Comparison of ENCODE assay signal across 21 cellular contexts in the genomic region with DNA sequence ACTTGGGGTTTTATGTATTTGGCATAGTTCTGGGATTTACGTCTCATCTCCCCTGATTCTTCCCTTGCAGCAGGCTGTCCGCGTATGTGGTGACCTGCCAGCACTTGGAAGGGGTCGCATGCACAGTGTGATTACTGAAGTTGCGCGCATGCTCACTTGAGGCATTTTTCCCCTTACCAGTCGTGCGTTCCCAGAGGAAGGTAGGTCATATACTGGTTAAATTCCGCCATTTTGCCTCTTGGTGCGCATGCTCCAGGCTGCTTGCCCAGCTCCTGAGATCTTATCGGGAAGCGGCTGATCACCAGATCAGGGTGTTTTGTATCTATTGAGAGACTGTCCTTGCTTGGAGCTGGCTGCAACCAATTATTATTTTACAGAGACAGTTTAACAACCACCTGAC.
"Had no signal": no experiment of that assay in that cellular context is flagged by ENCODE, and none has a peak within 500 bp of the region (broad histone marks: within the 10 kb centered on the region; RNA-seq: fewer than 3 reads in every experiment).

No MANE protein-coding gene starts in this region.

- H3K4me3 Mint-ChIP-seq: activated B cell treated with CpG ODN at 0.5 μM for 24 hours; activated naive CD4-positive, alpha-beta T cell treated with anti-CD3 and anti-CD28 coated beads for 36 hours; neural progenitor cell; T-helper 1 cell treated with Interleukin-12 subunit alpha and Interleukin-12 subunit beta and Interleukin-4 antibody, amounts not matched to agents 30 μg/mL and 1 μg/mL, for 36 hours had no signal

- H3K4me3 ChIP-seq: body of pancreas, esophagus muscularis mucosa, gastrocnemius medialis, neural progenitor cell, upper lobe of right lung had no signal

- DNase-seq: activated B cell treated with CpG ODN at 0.5 μM for 24 hours; activated CD4-positive, alpha-beta T cell treated with anti-CD3 and anti-CD28 coated beads for 4 hours; activated CD4-positive, alpha-beta T cell treated with anti-CD3 and anti-CD28 coated beads, Interleukin-2, amount 50 U/mL, for 48 hours; activated CD8-positive, alpha-beta memory T cell treated with anti-CD3 and anti-CD28 coated beads, Interleukin-2, amount 50 U/mL, for 48 hours; activated naive CD4-positive, alpha-beta T cell treated with anti-CD3 and anti-CD28 coated beads for 36 hours; activated T-cell treated with anti-CD3 and anti-CD28 coated beads, Interleukin-2, amount 50 U/mL, for 48 hours; anterior cingulate cortex; body of pancreas; effector memory CD8-positive, alpha-beta T cell; gastrocnemius medialis; hypothalamus; left cardiac atrium; naive B cell; retina; stimulated activated CD4-positive, alpha-beta T cell treated with anti-CD3 and anti-CD28 coated beads, Interleukin-2, amount 100 ng/mL, for 48 hours; T1000; upper lobe of right lung had no signal

- H3K27ac ChIP-seq: body of pancreas, neural progenitor cell had no signal

- ATAC-seq: body of pancreas; effector memory CD8-positive, alpha-beta T cell; gastrocnemius medialis; left cardiac atrium had no signal

- H3K36me3 Mint-ChIP-seq: neural progenitor cell had no signal

- H3K4me2 ChIP-seq: neural progenitor cell had no signal

- H3K4me1 ChIP-seq: neural progenitor cell had no signal

- H3K9me3 ChIP-seq: body of pancreas, esophagus muscularis mucosa, gastrocnemius medialis, upper lobe of right lung had no signal

- H2AFZ ChIP-seq: neural progenitor cell had no signal

- H3K27ac Mint-ChIP-seq: activated B cell treated with CpG ODN at 0.5 μM for 24 hours; activated naive CD4-positive, alpha-beta T cell treated with anti-CD3 and anti-CD28 coated beads for 36 hours; effector memory CD8-positive, alpha-beta T cell; neural progenitor cell; progenitor cell of endocrine pancreas; T-helper 1 cell treated with Interleukin-12 subunit alpha and Interleukin-12 subunit beta and Interleukin-4 antibody, amounts not matched to agents 30 μg/mL and 1 μg/mL, for 36 hours had no signal

- H3K36me3 ChIP-seq: gastrocnemius medialis, neural progenitor cell had no signal

- H3K27me3 ChIP-seq: body of pancreas, esophagus muscularis mucosa, gastrocnemius medialis, neural progenitor cell, upper lobe of right lung had no signal

- H3K9me3 Mint-ChIP-seq: activated B cell treated with CpG ODN at 0.5 μM for 24 hours; activated naive CD4-positive, alpha-beta T cell treated with anti-CD3 and anti-CD28 coated beads for 36 hours; effector memory CD8-positive, alpha-beta T cell; naive B cell; neural progenitor cell; T-helper 1 cell treated with Interleukin-12 subunit alpha and Interleukin-12 subunit beta and Interleukin-4 antibody, amounts not matched to agents 30 μg/mL and 1 μg/mL, for 36 hours had no signal
